33 cellular contexts compared by ENCODE assay signal in the genomic region with DNA sequence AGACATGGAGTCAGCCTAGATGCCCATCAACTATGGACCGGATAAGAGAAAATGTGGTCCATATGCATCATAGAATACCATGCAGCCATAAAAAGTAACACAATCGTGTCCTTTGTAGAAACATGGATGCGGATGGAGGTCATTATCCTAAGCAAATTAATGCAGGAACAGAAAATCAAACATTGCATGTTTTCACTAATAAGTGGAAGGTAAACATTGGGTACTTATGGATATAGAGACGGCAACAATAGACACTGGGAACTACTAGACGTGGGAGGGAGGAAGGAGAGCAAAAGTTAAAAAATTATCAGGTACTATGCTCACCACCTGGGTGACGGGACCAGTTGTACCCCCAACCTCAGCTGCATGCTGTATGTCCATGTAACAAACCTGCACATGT. TPM values are rescaled to one million over a fixed set of nuclear protein-coding genes. Genes with fewer than 3 reads are reported as not detected.
DNase-seq lines count a peak whose midpoint lies in the region; ATAC-seq, FAIRE-seq and TF ChIP-seq lines count a peak whose summit lies in the region.
"Had no signal": no experiment of that assay in that cellular context is flagged by ENCODE, and none has a peak within 500 bp of the region (broad histone marks: within the 10 kb centered on the region; RNA-seq: fewer than 3 reads in every experiment).

No MANE protein-coding gene starts in this region.

- no peak overlapping the region for H2AFZ ChIP-seq in HepG2 (ENCODE audit: low read length)
- no peak overlapping the region for H2AFZ ChIP-seq in neural progenitor cell (replicated peaks)

- peak overlapping the region; percentile 83 for H3K4me2 ChIP-seq in HepG2 (ENCODE audit: low read depth, low read length)
- no peak overlapping the region for H3K4me2 ChIP-seq in neural progenitor cell

- no peaks in the 10 kb centered on the region for H3K36me3 Mint-ChIP-seq in WTC11
- H3K36me3 Mint-ChIP-seq in natural killer cell treated with Interleukin-12 subunit alpha and Interleukin-12 subunit beta and Interleukin-15 and Interleukin-18, amount 100 ng/mL, for 72 hours, result no peaks in the 10 kb centered on the region
- no peaks in the 10 kb centered on the region for H3K36me3 Mint-ChIP-seq in neural progenitor cell
- H3K36me3 Mint-ChIP-seq: CD4-positive, CD25-positive, alpha-beta regulatory T cell had no signal

- no peak overlapping the region for H3K4me3 Mint-ChIP-seq in WTC11
- peak overlapping the region; percentile 36 for H3K4me3 Mint-ChIP-seq in natural killer cell treated with Interleukin-12 subunit alpha and Interleukin-12 subunit beta and Interleukin-15 and Interleukin-18, amount 100 ng/mL, for 72 hours
- no peak overlapping the region for H3K4me3 Mint-ChIP-seq in neural progenitor cell
- H3K4me3 Mint-ChIP-seq: activated T-cell treated with anti-CD3 and anti-CD28 coated beads, Interleukin-2, amount 50 U/mL, for 4 hours had no signal

- H3K4me1 ChIP-seq in HepG2 (ENCODE audit: insufficient read depth, low read length) (peaks cover 71% of the 10 kb centered on the region), right lobe of liver (peaks cover 0 to 25% (median 7%) of the 10 kb centered on the region in 4 donors), neural progenitor cell (no peaks in the 10 kb centered on the region), right cardiac atrium (ENCODE audit: control insufficient read depth, insufficient read depth, low read length) (peaks cover 4% of the 10 kb centered on the region)

- 38% methylated on average over 6 of the region's 6 CpGs for WGBS in HepG2 (ENCODE audit: low lambda C conversion rate)
- 93% methylated on average over 6 of the region's 6 CpGs for WGBS in right lobe of liver (ENCODE audit: insufficient coverage, low coverage, low lambda C conversion rate, missing lambda C conversion rate)
- WGBS in right cardiac atrium, result 97% methylated on average over 6 of the region's 6 CpGs

- H3K27ac Mint-ChIP-seq in WTC11 (no peak overlapping the region), neural progenitor cell (no peak overlapping the region)
- no peak overlapping the region for H3K27ac Mint-ChIP-seq in natural killer cell treated with Interleukin-12 subunit alpha and Interleukin-12 subunit beta and Interleukin-15 and Interleukin-18, amount 100 ng/mL, for 72 hours
- H3K27ac Mint-ChIP-seq: CD4-positive, CD25-positive, alpha-beta regulatory T cell had no signal

- peak overlapping the region; percentile 88 for H3K27ac ChIP-seq in HepG2 (ENCODE audit: extremely low read length, insufficient read depth, low read length)
- H3K27ac ChIP-seq in right lobe of liver, result no peak overlapping the region
- no peak overlapping the region for H3K27ac ChIP-seq in neural progenitor cell
- H3K27ac ChIP-seq in right cardiac atrium (ENCODE audit: low read length), result no peak overlapping the region
- H3K27ac ChIP-seq: SK-N-MC had no signal

- TF ChIP-seq CTCF in HepG2 (CRISPR knock-in tag; IDR thresholded peaks at IDR 0.05), result no peak
- TF ChIP-seq CTCF in right lobe of liver (IDR thresholded peaks at IDR 0.05), result no peak
- no peak for TF ChIP-seq CTCF in WTC11 (IDR thresholded peaks at IDR 0.05)
- no peak for TF ChIP-seq CTCF in neural progenitor cell (IDR thresholded peaks at IDR 0.05)

- H3K27me3 ChIP-seq in HepG2 (ENCODE audit: control insufficient read depth in 1 of 2, insufficient read depth in 2 of 2, low read length in 2 of 2), result no peaks in the 10 kb centered on the region; a peak in 1 of 5 replicates
- H3K27me3 ChIP-seq in right lobe of liver, result no peaks in the 10 kb centered on the region
- H3K27me3 ChIP-seq in neural progenitor cell, result peaks cover 44% of the 10 kb centered on the region
- H3K27me3 ChIP-seq in right cardiac atrium (ENCODE audit: control insufficient read depth, insufficient read depth), result no peaks in the 10 kb centered on the region
- H3K27me3 ChIP-seq: heart left ventricle, left lung had no signal

- no peak for ATAC-seq in HepG2
- no peak for ATAC-seq in right lobe of liver
- ATAC-seq in WTC11, result no peak
- ATAC-seq in natural killer cell treated with Interleukin-12 subunit alpha and Interleukin-12 subunit beta and Interleukin-15 and Interleukin-18, amount 100 ng/mL, for 72 hours, result no peak
- no peak for ATAC-seq in HG03175 (IDR thresholded peaks at IDR 0.05; ENCODE audit: unreplicated experiment)
- no peak for ATAC-seq in right cardiac atrium
- ATAC-seq: activated T-cell treated with anti-CD3 and anti-CD28 coated beads, Interleukin-2, amount 50 U/mL, for 4 hours; esophagus mucosa; heart left ventricle; left lung had no signal

- FAIRE-seq in HepG2 (lab: Jason Lieb, UNC), result no peak
- FAIRE-seq: A204.1, GM12892, TTC549 had no signal

- H3K4me1 Mint-ChIP-seq in WTC11, result peaks cover 10% of the 10 kb centered on the region
- peaks cover 31 to 33% of the 10 kb centered on the region in 2 donors for H3K4me1 Mint-ChIP-seq in natural killer cell treated with Interleukin-12 subunit alpha and Interleukin-12 subunit beta and Interleukin-15 and Interleukin-18, amount 100 ng/mL, for 72 hours (ENCODE audit: low read depth in 2 of 2)
- H3K4me1 Mint-ChIP-seq in neural progenitor cell, result peaks cover 21% of the 10 kb centered on the region

- BruUV-seq in HepG2 (replicated peaks; lab: Mats Ljungman, UMichigan), result no TSS peak

- in situ Hi-C loops in HepG2 (cut with HindIII; ENCODE audit: extremely low pct_ligation_motif_present, low pct_unique_long_range_greater_than_20kb), result no loop called here

- TF ChIP-seq RAD21 in HepG2 (CRISPR knock-in tag; IDR thresholded peaks at IDR 0.05), result no peak

- peak overlapping the region; percentile 65 for H3K9ac ChIP-seq in HepG2 (ENCODE audit: insufficient read depth, low read depth, low read length)
- H3K9ac ChIP-seq in neural progenitor cell, result no peak overlapping the region

- POLR2A ChIA-PET in HepG2 (lab: Yijun Ruan, JAX) (interaction anchor here (1.8 to 6.5 kb wide), 2 partner anchors 33 to 35 kb away, joined by 4 to 91 read pairs; partner anchors contain the start of gene TMEM212), WTC11 (lab: Charles Lee) (no interaction called here)

- intact Hi-C loops in HepG2 (cut with micrococcal nuclease; ENCODE audit: unreplicated experiment) (loop anchor here (5.0 kb wide), 1 partner anchor 234 kb away; no protein-coding TSS in a partner anchor), right lobe of liver (cut with DNase I) (no loop called here), right cardiac atrium (cut with DNase I) (no loop called here)

- H3K79me2 ChIP-seq in HepG2 (ENCODE audit: insufficient read depth, low read length), result peaks cover 81% of the 10 kb centered on the region
- H3K79me2 ChIP-seq in neural progenitor cell (ENCODE audit: low read depth), result no peaks in the 10 kb centered on the region

- H3K27me3 Mint-ChIP-seq in WTC11 (ENCODE audit: low read depth), result peaks cover 39% of the 10 kb centered on the region
- H3K27me3 Mint-ChIP-seq in natural killer cell treated with Interleukin-12 subunit alpha and Interleukin-12 subunit beta and Interleukin-15 and Interleukin-18, amount 100 ng/mL, for 72 hours, result peaks cover 0 to 2% of the 10 kb centered on the region in 2 donors
- H3K27me3 Mint-ChIP-seq in neural progenitor cell (ENCODE audit: insufficient read depth, low read depth), result peaks cover 24% of the 10 kb centered on the region

- H3F3A ChIP-seq in neural progenitor cell (ENCODE audit: low read depth), result no peaks in the 10 kb centered on the region

- H3K4me3 ChIP-seq in HepG2 (replicated peaks in 1 of 3; ENCODE audit: insufficient read depth in 1 of 3, low read depth in 2 of 3, low read length in 3 of 3), result peak overlapping the region; percentile 2 to 31 (median 3); a peak in 4 of 6 replicates
- no peak overlapping the region for H3K4me3 ChIP-seq in right lobe of liver
- H3K4me3 ChIP-seq in neural progenitor cell, result no peak overlapping the region
- H3K4me3 ChIP-seq in right cardiac atrium (ENCODE audit: low read length), result no peak overlapping the region
- H3K4me3 ChIP-seq: HAP-1, heart left ventricle, left lung, SK-N-MC had no signal

- CTCF ChIA-PET in HepG2 (lab: Yijun Ruan, JAX; ENCODE audit: low intra/inter-chr PET ratio, low total read pairs) (no interaction called here), WTC11 (lab: Charles Lee) (no interaction called here)

- H3K9me3 ChIP-seq in HepG2 (ENCODE audit: low read length), result no peaks in the 10 kb centered on the region
- H3K9me3 ChIP-seq in right lobe of liver, result no peaks in the 10 kb centered on the region
- no peaks in the 10 kb centered on the region for H3K9me3 ChIP-seq in neural progenitor cell (ENCODE audit: low read depth)
- H3K9me3 ChIP-seq in right cardiac atrium (ENCODE audit: control insufficient read depth, low read length), result no peaks in the 10 kb centered on the region
- H3K9me3 ChIP-seq: HAP-1, heart left ventricle, left lung had no signal

- H4K20me1 ChIP-seq in HepG2 (ENCODE audit: insufficient read depth, low read length) (no peaks in the 10 kb centered on the region), neural progenitor cell (ENCODE audit: low read depth) (no peaks in the 10 kb centered on the region)

- TF ChIP-seq POLR2A in HepG2 (IDR thresholded peaks at IDR 0.05; ENCODE audit: insufficient read depth in 1 of 2, low read depth in 2 of 2, low read length in 2 of 2) (no peak), right lobe of liver (IDR thresholded peaks at IDR 0.05) (no peak)

- H3K36me3 ChIP-seq in HepG2 (replicated peaks in 1 of 2; ENCODE audit: control insufficient read depth in 1 of 2, insufficient read depth in 2 of 2, low read length in 2 of 2) (peaks cover 0 to 6% of the 10 kb centered on the region in 2 experiments; a peak in 2 of 5 replicates), right lobe of liver (no peaks in the 10 kb centered on the region), neural progenitor cell (no peaks in the 10 kb centered on the region)
- H3K36me3 ChIP-seq: HAP-1, heart left ventricle, left lung had no signal

- H3K9me3 Mint-ChIP-seq in WTC11 (no peaks in the 10 kb centered on the region), neural progenitor cell (no peaks in the 10 kb centered on the region)
- no peaks in the 10 kb centered on the region for H3K9me3 Mint-ChIP-seq in natural killer cell treated with Interleukin-12 subunit alpha and Interleukin-12 subunit beta and Interleukin-15 and Interleukin-18, amount 100 ng/mL, for 72 hours
- H3K9me3 Mint-ChIP-seq: activated T-cell treated with anti-CD3 and anti-CD28 coated beads, Interleukin-2, amount 50 U/mL, for 4 hours had no signal

- DNase-seq in HepG2 (ENCODE audit: low spot score) (peak; percentile 50), right lobe of liver (no peak), WTC11 (ENCODE audit: low spot score) (no peak), neural progenitor cell (ENCODE audit: low spot score) (no peak), right cardiac atrium (no peak)
- DNase-seq in natural killer cell treated with Interleukin-12 subunit alpha and Interleukin-12 subunit beta and Interleukin-15 and Interleukin-18, amount 100 ng/mL, for 72 hours (ENCODE audit: low spot score), result no peak
- no peak for DNase-seq in activated T-cell treated with anti-CD3 and anti-CD28 coated beads, Interleukin-2, amount 50 U/mL, for 48 hours
- DNase-seq: activated T-cell treated with anti-CD3 and anti-CD28 coated beads, Interleukin-2, amount 50 U/mL, for 4 hours; CD4-positive, CD25-positive, alpha-beta regulatory T cell; central memory CD4-positive, alpha-beta T cell; cortex of kidney; foreskin melanocyte; heart left ventricle; islet precursor cell; left lung; mesenchymal stem cell; MV-4-11; NCI-H1436 treated with DMSO at 0.1 percent for 48 hours; NCI-H2107; NCI-H345; occipital lobe; stimulated activated naive CD4-positive, alpha-beta T cell had no signal

- TF ChIP-seq EP300 in HepG2 (IDR thresholded peaks at IDR 0.05; ENCODE audit: low read depth in 2 of 2, low read length in 2 of 2) (peak in 1 of 2 experiments; percentile 58; a peak in 1 of 4 replicates), HepG2 (CRISPR knock-in tag; IDR thresholded peaks at IDR 0.05; ENCODE audit: borderline replicate concordance) (no peak; the same call in 1 of the 2 replicates)

RNA-seq across cellular contexts. Expression of gene PLD1, which starts 2.5 kb away (rescaled TPM):
- total RNA-seq in HepG2 (2016; rRNA removed; fragmentation: Illumina TruSeq; extraction: Trizol), result 27.1 and 33.6 TPM in 2 replicates
- total RNA-seq in HepG2 (2016; cell fraction: cytosol; rRNA removed; fragmentation: Illumina TruSeq; extraction: Trizol; ENCODE audit: low read depth), result 12.6 and 14.9 TPM in 2 replicates
- total RNA-seq in HepG2 (2016; cell fraction: insoluble cytoplasmic fraction; rRNA removed; fragmentation: Illumina TruSeq; extraction: Trizol), result 28.7 and 35.7 TPM in 2 replicates
- total RNA-seq in HepG2 (2016; cell fraction: membrane; rRNA removed; fragmentation: Illumina TruSeq; extraction: Trizol), result 12.9 and 13.9 TPM in 2 replicates
- 61.9 and 62.3 TPM in 2 replicates for total RNA-seq in HepG2 (2016; cell fraction: nucleus; rRNA removed; fragmentation: Illumina TruSeq; extraction: Trizol)
- 50.3 and 59.4 TPM in 2 replicates for polyA plus RNA-seq in HepG2 (2011; rRNA removed)
- 28.6 and 41.2 TPM in 2 replicates for polyA plus RNA-seq in HepG2 (2011; cell fraction: cytosol; rRNA removed)
- 71.6 and 77.3 TPM in 2 replicates for polyA plus RNA-seq in HepG2 (2011; cell fraction: nucleus; rRNA removed)
- polyA plus RNA-seq in HepG2 (2012), result 41.8 and 49.9 TPM in 2 replicates
- polyA plus RNA-seq in HepG2 (2016; cell fraction: cytosol; fragmentation: Illumina TruSeq; extraction: Trizol; ENCODE audit: low read depth), result 3.8 and 4.4 TPM in 2 replicates
- 25.0 and 25.2 TPM in 2 replicates for polyA plus RNA-seq in HepG2 (2016; cell fraction: insoluble cytoplasmic fraction; fragmentation: Illumina TruSeq; extraction: Trizol; ENCODE audit: low read depth)
- 6.2 and 6.8 TPM in 2 replicates for polyA plus RNA-seq in HepG2 (2016; cell fraction: membrane; fragmentation: Illumina TruSeq; extraction: Trizol; ENCODE audit: low read depth)
- 33.1 and 33.7 TPM in 2 replicates for polyA plus RNA-seq in HepG2 (2016; cell fraction: nucleus; fragmentation: Illumina TruSeq; extraction: Trizol; ENCODE audit: insufficient read depth, low read depth)
- 21.7 and 144 TPM in 2 replicates for polyA minus RNA-seq in HepG2 (2011; rRNA and poly(A)+ RNA removed; ENCODE audit: low replicate concordance)
- polyA minus RNA-seq in HepG2 (2011; cell fraction: cytosol; rRNA and poly(A)+ RNA removed), result 63.4 and 75.3 TPM in 2 replicates
- 391 and 460 TPM in 2 replicates for polyA minus RNA-seq in HepG2 (2011; cell fraction: nucleus; rRNA and poly(A)+ RNA removed)
- 10 to 100 TPM; 13.3 to 29.9 (median 18.5) TPM for total RNA-seq in right lobe of liver
- 3.2 to 4.0 TPM (median 3.6 TPM) in 3 replicates for total RNA-seq in WTC11 (2021)
- total RNA-seq in natural killer cell treated with Interleukin-12 subunit alpha and Interleukin-12 subunit beta and Interleukin-15 and Interleukin-18, amount 100 ng/mL, for 72 hours, result 1 to 10 TPM; 5.4 to 7.7 TPM
- 0.19 and 0.21 TPM in 2 replicates for total RNA-seq in neural progenitor cell (ENCODE audit: low replicate concordance)
- 10 to 100 TPM; 49.0 to 79.5 (median 59.9) TPM for total RNA-seq in right cardiac atrium
- polyA plus RNA-seq in right cardiac atrium, result 17.0 TPM

RNA-seq across cellular contexts. Expression of gene TMEM212, which starts 35.3 kb away (rescaled TPM):
- total RNA-seq in HepG2 (2016; rRNA removed; fragmentation: Illumina TruSeq; extraction: Trizol) (not detected in 2 replicates), right lobe of liver (not detected), WTC11 (2021) (not detected in 3 replicates), neural progenitor cell (ENCODE audit: low replicate concordance) (not detected in 2 replicates), right cardiac atrium (not detected)
- not detected in 2 replicates for total RNA-seq in HepG2 (2016; cell fraction: cytosol; rRNA removed; fragmentation: Illumina TruSeq; extraction: Trizol; ENCODE audit: low read depth)
- total RNA-seq in HepG2 (2016; cell fraction: insoluble cytoplasmic fraction; rRNA removed; fragmentation: Illumina TruSeq; extraction: Trizol), result not detected in 2 replicates
- total RNA-seq in HepG2 (2016; cell fraction: membrane; rRNA removed; fragmentation: Illumina TruSeq; extraction: Trizol), result not detected in 2 replicates
- total RNA-seq in HepG2 (2016; cell fraction: nucleus; rRNA removed; fragmentation: Illumina TruSeq; extraction: Trizol), result not detected in 2 replicates
- polyA plus RNA-seq in HepG2 (2011; rRNA removed) (not detected in 2 replicates), right cardiac atrium (not detected)
- 0.06 TPM in 1 of 2 replicates, not detected in the other for polyA plus RNA-seq in HepG2 (2011; cell fraction: cytosol; rRNA removed)
- 0.33 TPM in 1 of 2 replicates, not detected in the other for polyA plus RNA-seq in HepG2 (2011; cell fraction: nucleus; rRNA removed)
- polyA plus RNA-seq in HepG2 (2012), result not detected in 2 replicates
- polyA plus RNA-seq in HepG2 (2016; cell fraction: cytosol; fragmentation: Illumina TruSeq; extraction: Trizol; ENCODE audit: low read depth), result not detected in 2 replicates
- polyA plus RNA-seq in HepG2 (2016; cell fraction: insoluble cytoplasmic fraction; fragmentation: Illumina TruSeq; extraction: Trizol; ENCODE audit: low read depth), result not detected in 2 replicates
- not detected in 2 replicates for polyA plus RNA-seq in HepG2 (2016; cell fraction: membrane; fragmentation: Illumina TruSeq; extraction: Trizol; ENCODE audit: low read depth)
- not detected in 2 replicates for polyA plus RNA-seq in HepG2 (2016; cell fraction: nucleus; fragmentation: Illumina TruSeq; extraction: Trizol; ENCODE audit: insufficient read depth, low read depth)
- not detected in 2 replicates for polyA minus RNA-seq in HepG2 (2011; rRNA and poly(A)+ RNA removed; ENCODE audit: low replicate concordance)
- not detected in 2 replicates for polyA minus RNA-seq in HepG2 (2011; cell fraction: cytosol; rRNA and poly(A)+ RNA removed)
- polyA minus RNA-seq in HepG2 (2011; cell fraction: nucleus; rRNA and poly(A)+ RNA removed), result 1.2 TPM in 1 of 2 replicates, not detected in the other
- total RNA-seq in natural killer cell treated with Interleukin-12 subunit alpha and Interleukin-12 subunit beta and Interleukin-15 and Interleukin-18, amount 100 ng/mL, for 72 hours, result not detected
- total RNA-seq: activated T-cell treated with anti-CD3 and anti-CD28 coated beads, Interleukin-2, amount 50 U/mL, for 4 hours; CD4-positive, CD25-positive, alpha-beta regulatory T cell; esophagus mucosa; heart left ventricle; LHCN-M2; occipital lobe; pulmonary artery endothelial cell; T-helper 1 cell treated with Interleukin-12 subunit alpha and Interleukin-12 subunit beta and Interleukin-4 antibody, amounts not matched to agents 30 ng/mL and 1 ng/mL, for 36 hours; urinary bladder had no signal
- polyA plus RNA-seq: CD4-positive, CD25-positive, alpha-beta regulatory T cell; heart left ventricle; urinary bladder had no signal

Comparison
In these comparisons a context has a peak if more than half of its experiments do, and no peak if none do; other contexts are left out.
1. H3K4me3 ChIP-seq: peak in HepG2 (3 of 3); none in right lobe of liver (0 of 3), neural progenitor cell (single experiment) and right cardiac atrium (single experiment).
2. Of the 50 proteins assayed by ChIP-seq in both HepG2 and WTC11: peak only in HepG2: FOXP4, TCF7 and ZNF263; only in WTC11: GABPB1; in both: none; in neither: 44; mixed calls (peak in some experiments, not most) for 2.